In genomic region chr12:77163068-77163810, GRCh38 we compare ENCODE assay signal across 1 cellular context.
TF ChIP-seq lines count a peak whose summit lies in the region.

No MANE protein-coding gene starts in this region.

TF ChIP-seq in SK-N-SH treated with all-trans-retinoic acid at 6 μM for 48 hours, 23 proteins besides CTCF, POLR2A, EP300 and RAD21 (continued from another document):
- TF ChIP-seq TSHZ2 (CRISPR knock-in tag; IDR thresholded peaks at IDR 0.05) (no peak), ESRRG (CRISPR knock-in tag; IDR thresholded peaks at IDR 0.05) (no peak), SNAI2 (CRISPR knock-in tag; IDR thresholded peaks at IDR 0.05) (no peak)
